19 cellular contexts compared by ENCODE assay signal in the genomic region with DNA sequence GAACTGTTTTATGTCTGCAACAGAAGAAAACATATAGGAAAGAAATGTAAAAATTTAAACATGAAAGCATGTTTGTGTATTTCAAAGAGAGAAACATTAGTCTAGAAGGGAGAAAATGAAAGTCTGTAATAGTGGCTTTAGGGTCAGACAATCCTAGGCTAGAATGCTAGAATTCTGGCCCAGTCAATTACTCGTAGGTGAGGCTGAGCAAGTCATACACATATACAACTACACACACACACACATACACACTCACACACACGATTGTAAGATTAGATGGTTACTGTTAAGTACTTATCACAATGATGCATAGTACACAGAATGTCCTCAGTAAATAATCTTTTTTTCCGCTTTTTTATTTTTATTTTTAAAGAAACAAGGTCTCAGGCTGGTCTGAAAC. TPM values are rescaled to one million over a fixed set of nuclear protein-coding genes. Genes with fewer than 3 reads are reported as not detected.
DNase-seq lines count a peak whose midpoint lies in the region; ATAC-seq, FAIRE-seq and TF ChIP-seq lines count a peak whose summit lies in the region.
"Had no signal": no experiment of that assay in that cellular context is flagged by ENCODE, and none has a peak within 500 bp of the region (broad histone marks: within the 10 kb centered on the region; RNA-seq: fewer than 3 reads in every experiment).

No MANE protein-coding gene starts in this region.

- H3K9me3 Mint-ChIP-seq in CD4-positive, alpha-beta T cell: no peaks in the 10 kb centered on the region
- no peaks in the 10 kb centered on the region for H3K9me3 Mint-ChIP-seq in naive thymus-derived CD4-positive, alpha-beta T cell
- H3K9me3 Mint-ChIP-seq: stimulated activated memory B cell treated with anti-CD40 and anti-IgM and Interleukin-4, amounts not matched to agents 10 μg/mL and 1 μg/mL and 100 μg/mL, for 72 hours had no signal

- CTCF ChIA-PET in CD4-positive, alpha-beta T cell (lab: Charles Lee): interaction anchor here (1.0 kb wide), 1 partner anchor 37 kb away, joined by 4 read pairs; the partner anchor contains the start of gene PCF11
- CTCF ChIA-PET in naive thymus-derived CD4-positive, alpha-beta T cell (lab: Charles Lee): no interaction called here
- CTCF ChIA-PET in SK-N-SH (lab: Yijun Ruan, JAX): no interaction called here

- peak overlapping the region; percentile 85 for H3K27ac Mint-ChIP-seq in CD4-positive, alpha-beta T cell
- H3K27ac Mint-ChIP-seq in naive thymus-derived CD4-positive, alpha-beta T cell: peak overlapping the region in 8 of 9 donors; percentile 79 to 99 (median 96)

- TF ChIP-seq EP300 in SK-N-SH (IDR thresholded peaks at IDR 0.05; ENCODE audit: borderline replicate concordance in 1 of 2, low read depth in 1 of 2, low read length in 1 of 2): no peak

- H3K4me2 ChIP-seq in SK-N-SH: no peak overlapping the region

- no peak overlapping the region for H3K9ac ChIP-seq in SK-N-SH

- peaks cover 74% of the 10 kb centered on the region for H3K4me1 Mint-ChIP-seq in CD4-positive, alpha-beta T cell (ENCODE audit: low read depth)
- H3K4me1 Mint-ChIP-seq in naive thymus-derived CD4-positive, alpha-beta T cell: peaks cover 15 to 86% (median 77%) of the 10 kb centered on the region in 7 donors

- TF ChIP-seq RAD21 in SK-N-SH (IDR thresholded peaks at IDR 0.05; ENCODE audit: low read length): no peak

- H3K27ac ChIP-seq in CD4-positive, alpha-beta T cell (ENCODE audit: low read depth, low read length): no peak overlapping the region
- H3K27ac ChIP-seq in VCaP (peak overlapping the region; percentile 43), SK-N-SH (ENCODE audit: low read depth in 2 of 2, low read length in 1 of 2) (no peak overlapping the region)
- peak overlapping the region; percentile 36 for H3K27ac ChIP-seq in naive thymus-derived CD4-positive, alpha-beta T cell (ENCODE audit: low read depth, low read length)
- H3K27ac ChIP-seq: neutrophil had no signal

- H3K4me3 Mint-ChIP-seq in CD4-positive, alpha-beta T cell: no peak overlapping the region
- peak overlapping the region in 3 of 10 donors; percentile 61 to 92 (median 76) for H3K4me3 Mint-ChIP-seq in naive thymus-derived CD4-positive, alpha-beta T cell
- H3K4me3 Mint-ChIP-seq: stimulated activated memory B cell treated with anti-CD40 and anti-IgM and Interleukin-4, amounts not matched to agents 10 μg/mL and 1 μg/mL and 100 μg/mL, for 72 hours had no signal

- peak; percentile 67 for FAIRE-seq in GM19239 (lab: Jason Lieb, UNC)

- 89% methylated on average over 3 of the region's 3 CpGs for WGBS in SK-N-SH (ENCODE audit: low lambda C conversion rate)

- no peaks in the 10 kb centered on the region for H4K20me1 ChIP-seq in SK-N-SH (ENCODE audit: insufficient read depth)

- H3K4me1 ChIP-seq in naive thymus-derived CD4-positive, alpha-beta T cell (ENCODE audit: control insufficient read depth in 2 of 2, insufficient read depth in 2 of 2, low read length in 2 of 2): peaks cover 27 to 53% of the 10 kb centered on the region in 2 donors
- H3K4me1 ChIP-seq in SK-N-SH (ENCODE audit: control insufficient read depth in 1 of 2, insufficient read depth in 2 of 2, low read depth in 1 of 2, low read length in 1 of 2): no peaks in the 10 kb centered on the region

- no peaks in the 10 kb centered on the region for H3F3A ChIP-seq in SK-N-SH (replicated peaks; ENCODE audit: insufficient read depth)

- intact Hi-C loops in CD4-positive, alpha-beta T cell (cut with DNase I, micrococcal nuclease): loop anchor here (2.0 to 5.0 kb wide), 3 partner anchors 38 to 47 kb away; partner anchors contain the start of genes PCF11 (in 1 of the 2) and RAB30 (in 1 of the 2)
- intact Hi-C loops in naive thymus-derived CD4-positive, alpha-beta T cell (cut with micrococcal nuclease): no loop called here

- H2AFZ ChIP-seq in SK-N-SH (ENCODE audit: low read depth): no peak overlapping the region

- H3K27me3 Mint-ChIP-seq in CD4-positive, alpha-beta T cell: no peaks in the 10 kb centered on the region
- H3K27me3 Mint-ChIP-seq in naive thymus-derived CD4-positive, alpha-beta T cell: no peaks in the 10 kb centered on the region
- H3K27me3 Mint-ChIP-seq: stimulated activated memory B cell treated with anti-CD40 and anti-IgM and Interleukin-4, amounts not matched to agents 10 μg/mL and 1 μg/mL and 100 μg/mL, for 72 hours had no signal

- no peak for TF ChIP-seq CTCF in CD4-positive, alpha-beta T cell (IDR thresholded peaks at IDR 0.05)
- TF ChIP-seq CTCF in VCaP (conservative IDR thresholded peaks at IDR 0.05) (no peak), SK-N-SH (IDR thresholded peaks at IDR 0.05) (no peak)

- no peaks in the 10 kb centered on the region for H3K36me3 Mint-ChIP-seq in CD4-positive, alpha-beta T cell (ENCODE audit: low read depth)
- H3K36me3 Mint-ChIP-seq in naive thymus-derived CD4-positive, alpha-beta T cell: peaks cover 0 to 4% (median 0%) of the 10 kb centered on the region in 5 donors
- H3K36me3 Mint-ChIP-seq: stimulated activated memory B cell treated with anti-CD40 and anti-IgM and Interleukin-4, amounts not matched to agents 10 μg/mL and 1 μg/mL and 100 μg/mL, for 72 hours had no signal

- H3K9me3 ChIP-seq in CD4-positive, alpha-beta T cell (ENCODE audit: control insufficient read depth, low read length): no peaks in the 10 kb centered on the region
- no peaks in the 10 kb centered on the region for H3K9me3 ChIP-seq in naive thymus-derived CD4-positive, alpha-beta T cell (ENCODE audit: control insufficient read depth in 2 of 3, low read length in 3 of 3)
- H3K9me3 ChIP-seq in SK-N-SH: no peaks in the 10 kb centered on the region
- H3K9me3 ChIP-seq: ascending aorta, heart right ventricle, neutrophil, tibial artery had no signal

- no peaks in the 10 kb centered on the region for H3K36me3 ChIP-seq in naive thymus-derived CD4-positive, alpha-beta T cell (ENCODE audit: control insufficient read depth in 2 of 3, insufficient read depth in 3 of 3, low read length in 3 of 3)
- no peaks in the 10 kb centered on the region for H3K36me3 ChIP-seq in SK-N-SH (replicated peaks in 1 of 2; ENCODE audit: control insufficient read depth in 1 of 2, insufficient read depth in 2 of 2, low read length in 1 of 2)
- H3K36me3 ChIP-seq: ascending aorta, heart right ventricle, neutrophil, tibial artery had no signal

- H3K4me3 ChIP-seq in naive thymus-derived CD4-positive, alpha-beta T cell (ENCODE audit: low read length): no peak overlapping the region
- H3K4me3 ChIP-seq in SK-N-SH (ENCODE audit: low read depth in 2 of 2, low read length in 1 of 2): no peak overlapping the region
- H3K4me3 ChIP-seq: ascending aorta, heart right ventricle, skin epidermis, tibial artery had no signal

- no peaks in the 10 kb centered on the region for H3K79me2 ChIP-seq in SK-N-SH (ENCODE audit: insufficient read depth)

- H3K9me2 ChIP-seq in SK-N-SH: no peaks in the 10 kb centered on the region

- DNase-seq in CD4-positive, alpha-beta T cell: no peak
- no peak for DNase-seq in GM19239 (ENCODE audit: insufficient read length, low spot score)
- no peak for DNase-seq in naive thymus-derived CD4-positive, alpha-beta T cell
- DNase-seq in activated CD8-positive, alpha-beta memory T cell treated with anti-CD3 and anti-CD28 coated beads, Interleukin-2, amount 50 U/mL, for 4 hours: no peak
- DNase-seq in SK-N-SH: no peak
- DNase-seq: activated CD4-positive, alpha-beta T cell treated with anti-CD3 and anti-CD28 coated beads, Interleukin-2, amount 50 U/mL, for 4 hours; caudate nucleus; GF-D8; heart right ventricle; NCI-H2081; stimulated activated CD4-positive, alpha-beta T cell treated with anti-CD3 and anti-CD28 coated beads, Interleukin-2, amount 100 ng/mL, for 24 hours; tibial artery had no signal

- H3K27me3 ChIP-seq in CD4-positive, alpha-beta T cell (ENCODE audit: control insufficient read depth, insufficient read depth, low read length): no peaks in the 10 kb centered on the region
- H3K27me3 ChIP-seq in naive thymus-derived CD4-positive, alpha-beta T cell (ENCODE audit: control insufficient read depth in 2 of 2, insufficient read depth in 2 of 2, low read length in 2 of 2): no peaks in the 10 kb centered on the region
- no peaks in the 10 kb centered on the region for H3K27me3 ChIP-seq in SK-N-SH (ENCODE audit: insufficient read depth)
- H3K27me3 ChIP-seq: ascending aorta, heart right ventricle, neutrophil, tibial artery had no signal

- no peak for ATAC-seq in CD4-positive, alpha-beta T cell (ENCODE audit: poor library complexity)
- no peak for ATAC-seq in naive thymus-derived CD4-positive, alpha-beta T cell
- ATAC-seq in HG02642 (IDR thresholded peaks at IDR 0.05; ENCODE audit: poor library complexity, unreplicated experiment) (no peak), GM19023 (IDR thresholded peaks at IDR 0.05; ENCODE audit: unreplicated experiment) (no peak)
- ATAC-seq: stimulated activated memory B cell treated with anti-CD40 and anti-IgM and Interleukin-4, amounts not matched to agents 10 μg/mL and 1 μg/mL and 100 μg/mL, for 72 hours had no signal

- POLR2A ChIA-PET in CD4-positive, alpha-beta T cell (lab: Charles Lee): interaction anchor here (5.9 kb wide), 1 partner anchor 37 kb away, joined by 59 read pairs; the partner anchor contains the start of gene PCF11
- POLR2A ChIA-PET in naive thymus-derived CD4-positive, alpha-beta T cell (lab: Charles Lee): interaction anchor here (15.5 kb wide), 1 partner anchor 38 kb away, joined by 192 read pairs; the partner anchor contains the start of gene PCF11
- POLR2A ChIA-PET in SK-N-SH (lab: Yijun Ruan, JAX): no interaction called here

RNA-seq across cellular contexts. Expression of gene PCF11, which starts 37.7 kb away (rescaled TPM):
- total RNA-seq in CD4-positive, alpha-beta T cell: 100 to 1,000 TPM; 119 to 124 TPM
- total RNA-seq in naive thymus-derived CD4-positive, alpha-beta T cell: 100 to 1,000 TPM in 4 of 5 experiments, 10 to 100 TPM in 1; 86.5 to 180 (median 172) TPM
- polyA plus RNA-seq in naive thymus-derived CD4-positive, alpha-beta T cell: 10 to 100 TPM; 32.0 to 36.4 TPM
- polyA plus RNA-seq in SK-N-SH (2012; rRNA removed): 22.4 and 35.3 TPM in 2 replicates
- polyA plus RNA-seq in SK-N-SH (2012; cell fraction: cytosol; rRNA removed): 16.5 and 17.5 TPM in 2 replicates
- polyA plus RNA-seq in SK-N-SH (2012; cell fraction: nucleus; rRNA removed): 112 and 139 TPM in 2 replicates

RNA-seq across cellular contexts. Expression of gene RAB30, which starts 47.5 kb away (rescaled TPM):
- 10 to 100 TPM; 76.2 to 79.2 TPM for total RNA-seq in CD4-positive, alpha-beta T cell
- 10 to 100 TPM in 4 of 5 experiments, 1 to 10 TPM in 1; 7.4 to 50.2 (median 24.7) TPM for total RNA-seq in naive thymus-derived CD4-positive, alpha-beta T cell
- polyA plus RNA-seq in naive thymus-derived CD4-positive, alpha-beta T cell: 10 to 100 TPM; 14.1 to 22.9 TPM
- 3.3 and 4.5 TPM in 2 replicates for polyA plus RNA-seq in SK-N-SH (2012; rRNA removed)
- 3.3 and 4.4 TPM in 2 replicates for polyA plus RNA-seq in SK-N-SH (2012; cell fraction: cytosol; rRNA removed)
- polyA plus RNA-seq in SK-N-SH (2012; cell fraction: nucleus; rRNA removed): 1.8 and 3.7 TPM in 2 replicates

Comparison
In these comparisons a context has a peak if more than half of its experiments do, and no peak if none do; other contexts are left out.
1. H3K27ac ChIP-seq: peak in VCaP (single experiment) and naive thymus-derived CD4-positive, alpha-beta T cell (single experiment); none in CD4-positive, alpha-beta T cell (single experiment) and SK-N-SH (0 of 2).
2. intact Hi-C loops: an anchor here in CD4-positive, alpha-beta T cell (2.0 to 5.0 kb wide); none called in naive thymus-derived CD4-positive, alpha-beta T cell.